ENCODE assay signal across 8 cellular contexts in genomic region chr1:54488831-54489626, GRCh38. TPM values are rescaled to one million over a fixed set of nuclear protein-coding genes. Genes with fewer than 3 reads are reported as not detected.
A peak's percentile ranks its signal among the peaks of the same experiment; 100 is the strongest.
DNase-seq lines count a peak whose midpoint lies in the region; ATAC-seq and TF ChIP-seq lines count a peak whose summit lies in the region.

No MANE protein-coding gene starts in this region.

- peaks cover 34% of the 10 kb centered on the region for H3K4me1 Mint-ChIP-seq in activated naive CD8-positive, alpha-beta T cell treated with anti-CD3 and anti-CD28 coated beads for 36 hours

- intact Hi-C loops in head of caudate nucleus (cut with DNase I) (loop anchor here (1.0 to 10.0 kb wide), 3 partner anchors 83 to 214 kb away; partner anchors contain the start of gene SSBP3), tibial artery (cut with DNase I; ENCODE audit: low total_unique reads) (loop anchor here (1.0 to 10.0 kb wide), 6 partner anchors 82 to 414 kb away; partner anchors contain the start of genes CYB5RL and MRPL37)

- no peaks in the 10 kb centered on the region for H3K79me2 ChIP-seq in osteoblast (ENCODE audit: insufficient read depth, low read length)

- H3K4me3 ChIP-seq in osteoblast (ENCODE audit: insufficient read depth, low read length) = peak overlapping the region; percentile 81
- peak overlapping the region; percentile 61 to 62 for H3K4me3 ChIP-seq in tibial artery

- in situ Hi-C loops in Caki2 (cut with HindIII; ENCODE audit: low pct_unique_long_range_greater_than_20kb, low sequenced_read_pairs) = loop anchor here (25.0 kb wide), 1 partner anchor 202 kb away; no protein-coding TSS in a partner anchor

- peak overlapping the region; percentile 82 for H2AFZ ChIP-seq in osteoblast (ENCODE audit: low read length)

- H3K9me3 Mint-ChIP-seq in activated naive CD8-positive, alpha-beta T cell treated with anti-CD3 and anti-CD28 coated beads for 36 hours = no peaks in the 10 kb centered on the region

- H3K36me3 ChIP-seq in osteoblast (ENCODE audit: insufficient read depth, low read length) (no peaks in the 10 kb centered on the region), tibial artery (no peaks in the 10 kb centered on the region)

- H3K9me3 ChIP-seq in osteoblast (ENCODE audit: low read depth, low read length) = no peaks in the 10 kb centered on the region
- H3K9me3 ChIP-seq in tibial artery = no peaks in the 10 kb centered on the region

- peak overlapping the region; percentile 61 for H3K27ac Mint-ChIP-seq in activated naive CD8-positive, alpha-beta T cell treated with anti-CD3 and anti-CD28 coated beads for 36 hours

- H3K27me3 ChIP-seq in osteoblast (ENCODE audit: insufficient read depth, low read length) (peaks cover 15% of the 10 kb centered on the region), tibial artery (no peaks in the 10 kb centered on the region)

- H3K27ac ChIP-seq in osteoblast (ENCODE audit: low read depth, low read length) (peak overlapping the region; percentile 86), tibial artery (peak overlapping the region; percentile 90 to 99)

- TF ChIP-seq CTCF in LNCAP (IDR thresholded peaks at IDR 0.05) (peak; percentile 86), osteoblast (IDR thresholded peaks at IDR 0.05; ENCODE audit: extremely low read depth, low read depth, low read length) (peak; percentile 72), tibial artery (IDR thresholded peaks at IDR 0.05) (peak; percentile 94 to 96)

- H3K36me3 Mint-ChIP-seq in activated naive CD8-positive, alpha-beta T cell treated with anti-CD3 and anti-CD28 coated beads for 36 hours = no peaks in the 10 kb centered on the region

- DNase-seq in Caki2 (ENCODE audit: low read depth) (peak; percentile 74), SK-N-DZ (ENCODE audit: low spot score) (peak; percentile 77), head of caudate nucleus (peak; percentile 52 to 92 (median 84)), osteoblast (ENCODE audit: insufficient read length, low spot score, missing footprints) (peak; percentile 99), tibial artery (peak; percentile 77 to 90)
- DNase-seq in activated naive CD8-positive, alpha-beta T cell treated with anti-CD3 and anti-CD28 coated beads for 36 hours = peak; percentile 73

- H3K4me2 ChIP-seq in osteoblast (ENCODE audit: insufficient read depth, low read length) = peak overlapping the region; percentile 96

- H4K20me1 ChIP-seq in osteoblast (ENCODE audit: insufficient read depth, low read length) = no peaks in the 10 kb centered on the region

- peak; percentile 58 for ATAC-seq in GM21515 (IDR thresholded peaks at IDR 0.05; ENCODE audit: unreplicated experiment)

- peak overlapping the region; percentile 77 for H3K4me3 Mint-ChIP-seq in activated naive CD8-positive, alpha-beta T cell treated with anti-CD3 and anti-CD28 coated beads for 36 hours

- H3K4me1 ChIP-seq in osteoblast (ENCODE audit: insufficient read depth, low read length) (peaks cover 14% of the 10 kb centered on the region), tibial artery (peaks cover 0 to 40% (median 26%) of the 10 kb centered on the region in 4 donors)

- H3K27me3 Mint-ChIP-seq in activated naive CD8-positive, alpha-beta T cell treated with anti-CD3 and anti-CD28 coated beads for 36 hours = peaks cover 8% of the 10 kb centered on the region

RNA-seq across cellular contexts. Expression of gene ACOT11, which starts 59.0 kb away (rescaled TPM):
- total RNA-seq in Caki2 (2014; rRNA removed; shearing (Covaris generic); ENCODE audit: low replicate concordance) = 3.9 and 6.3 TPM in 2 replicates
- 5.0 and 7.7 TPM in 2 replicates for polyA plus RNA-seq in SK-N-DZ (2014; cell fraction: cytosol; rRNA removed)
- polyA plus RNA-seq in SK-N-DZ (2014; cell fraction: nucleus; rRNA removed) = 19.0 and 21.7 TPM in 2 replicates
- 1 to 10 TPM; 1.0 to 1.3 TPM for total RNA-seq in activated naive CD8-positive, alpha-beta T cell treated with anti-CD3 and anti-CD28 coated beads for 36 hours
- total RNA-seq in osteoblast = 2.9 and 3.8 TPM in 2 replicates

Comparison
In these comparisons a context has a peak if more than half of its experiments do, and no peak if none do; other contexts are left out.
1. Peak in every context shown above with its lines: DNase-seq, ATAC-seq, H3K4me3 ChIP-seq and H3K27ac ChIP-seq.